Comparison of ENCODE assay signal across 9 cellular contexts in genomic region chr19:14530505-14530904, GRCh38. TPM values are rescaled to one million over a fixed set of nuclear protein-coding genes. Genes with fewer than 3 reads are reported as not detected.
DNase-seq lines count a peak whose midpoint lies in the region; ATAC-seq and TF ChIP-seq lines count a peak whose summit lies in the region.
"Had no signal": no experiment of that assay in that cellular context is flagged by ENCODE, and none has a peak within 500 bp of the region (broad histone marks: within the 10 kb centered on the region; RNA-seq: fewer than 3 reads in every experiment).

No MANE protein-coding gene starts in this region.

- H3K36me3 ChIP-seq in GM23338 (ENCODE audit: insufficient read depth) (no peaks in the 10 kb centered on the region; the same call in 1 of the 2 replicates), Peyer's patch (no peaks in the 10 kb centered on the region), gastrocnemius medialis (no peaks in the 10 kb centered on the region)

- TF ChIP-seq CTCF in GM23338 (conservative IDR thresholded peaks at IDR 0.05; ENCODE audit: low read depth in 2 of 2) (no peak), Peyer's patch (IDR thresholded peaks at IDR 0.05) (no peak), epithelial cell of proximal tubule (conservative IDR thresholded peaks at IDR 0.05; ENCODE audit: low read depth, low read length) (no peak), gastrocnemius medialis (IDR thresholded peaks at IDR 0.05 in 4 of 5, conservative IDR thresholded peaks at IDR 0.05 in 1 of 5) (no peak)

- H3K27me3 ChIP-seq in GM23338 (ENCODE audit: insufficient read depth) (no peaks in the 10 kb centered on the region), Peyer's patch (no peaks in the 10 kb centered on the region), gastrocnemius medialis (no peaks in the 10 kb centered on the region)

- in situ Hi-C loops in gastrocnemius medialis (cut with MboI; ENCODE audit: low sequenced_read_pairs in 4 of 4): no loop called here

- H3K27ac Mint-ChIP-seq in GM23338: no peak overlapping the region

- intact Hi-C loops in gastrocnemius medialis (cut with DNase I; ENCODE audit: low total_unique reads): loop anchor here (1.0 kb wide), 1 partner anchor 34 kb away; the partner anchor contains the start of gene GIPC1

- H2AFZ ChIP-seq in GM23338: no peak overlapping the region

- H3F3A ChIP-seq in GM23338 (replicated peaks; ENCODE audit: low read depth): no peaks in the 10 kb centered on the region

- H3K27me3 Mint-ChIP-seq in GM23338 (ENCODE audit: insufficient read depth, low read depth, poor library complexity): peaks cover 21% of the 10 kb centered on the region

- peaks cover 8% of the 10 kb centered on the region for H3K4me1 ChIP-seq in GM23338 (ENCODE audit: insufficient read depth)
- peaks cover 0 to 25% (median 2%) of the 10 kb centered on the region in 4 donors for H3K4me1 ChIP-seq in Peyer's patch
- H3K4me1 ChIP-seq in gastrocnemius medialis: peaks cover 24 to 37% of the 10 kb centered on the region in 2 donors

- DNase-seq in GM23338 (ENCODE audit: low spot score) (no peak), Peyer's patch (no peak), epithelial cell of proximal tubule (ENCODE audit: low read depth) (no peak), gastrocnemius medialis (no peak), NCI-H2196 treated with DMSO at 0.1 percent for 48 hours (lab: John Stamatoyannopoulos, UW; ENCODE audit: unreplicated experiment) (no peak)
- DNase-seq in activated CD4-positive, alpha-beta T cell treated with anti-CD3 and anti-CD28 coated beads, Interleukin-2, amount 50 U/mL, for 4 hours: no peak
- DNase-seq: NCI-H446 had no signal

- peaks cover 55% of the 10 kb centered on the region for H3K79me2 ChIP-seq in GM23338 (replicated peaks; ENCODE audit: insufficient read depth)

- H3K4me2 ChIP-seq in GM23338: peak overlapping the region; percentile 88

- H3K27ac ChIP-seq in GM23338 (ENCODE audit: low read depth) (no peak overlapping the region), Peyer's patch (peak overlapping the region; percentile 92 to 98 (median 96)), gastrocnemius medialis (peak overlapping the region; percentile 95 to 98 (median 98))

- H3K9me3 Mint-ChIP-seq in GM23338: no peaks in the 10 kb centered on the region; the same call in 2 of the 3 replicates

- peaks cover 22% of the 10 kb centered on the region for H4K20me1 ChIP-seq in GM23338 (replicated peaks; ENCODE audit: insufficient read depth)

- no peak for TF ChIP-seq POLR2A in Peyer's patch (IDR thresholded peaks at IDR 0.05)
- no peak for TF ChIP-seq POLR2A in gastrocnemius medialis (IDR thresholded peaks at IDR 0.05)

- ATAC-seq in GM23338 (no peak), gastrocnemius medialis (no peak), HG02623 (IDR thresholded peaks at IDR 0.05; ENCODE audit: unreplicated experiment) (no peak), HG02970 (IDR thresholded peaks at IDR 0.05; ENCODE audit: low FRiP score, unreplicated experiment) (no peak)

- H3K4me3 ChIP-seq in GM23338: peak overlapping the region; percentile 88
- peak overlapping the region in 3 of 4 donors; percentile 70 to 88 (median 77) for H3K4me3 ChIP-seq in Peyer's patch
- peak overlapping the region; percentile 89 for H3K4me3 ChIP-seq in epithelial cell of proximal tubule (ENCODE audit: low read depth, low read length)
- peak overlapping the region; percentile 80 to 98 (median 84) for H3K4me3 ChIP-seq in gastrocnemius medialis

- peak overlapping the region; percentile 92 for H3K4me3 Mint-ChIP-seq in GM23338

- peaks cover 12% of the 10 kb centered on the region for H3K4me1 Mint-ChIP-seq in GM23338

- H3K9me2 ChIP-seq in GM23338 (ENCODE audit: insufficient read depth): 0 out of 2 replicates have a peak, but pooled peaks cover 4% of the 10 kb centered on the region

- H3K36me3 Mint-ChIP-seq in GM23338 (ENCODE audit: low read depth): peaks cover 4% of the 10 kb centered on the region; the same call in 1 of the 3 replicates

- no peaks in the 10 kb centered on the region for H3K9me3 ChIP-seq in Peyer's patch
- H3K9me3 ChIP-seq in gastrocnemius medialis: no peaks in the 10 kb centered on the region

TF ChIP-seq in GM23338, 12 proteins besides CTCF, POLR2A, EP300 and RAD21 (continues in another document):
- no peak for TF ChIP-seq ZNF331 (CRISPR knock-in tag; IDR thresholded peaks at IDR 0.05; ENCODE audit: low read depth)
- TF ChIP-seq EZH2 (IDR thresholded peaks at IDR 0.05; ENCODE audit: low read depth, unreplicated experiment): no peak
- TF ChIP-seq POLR2AphosphoS5 (IDR thresholded peaks at IDR 0.05; ENCODE audit: low read depth): no peak
- no peak for TF ChIP-seq ZNF114 (CRISPR knock-in tag; IDR thresholded peaks at IDR 0.05)
- TF ChIP-seq JUNB (IDR thresholded peaks at IDR 0.05; ENCODE audit: unreplicated experiment): no peak
- no peak for TF ChIP-seq STAT1 (IDR thresholded peaks at IDR 0.05; ENCODE audit: unreplicated experiment)
- TF ChIP-seq ETS1 (IDR thresholded peaks at IDR 0.05): no peak
- TF ChIP-seq CREB1 (CRISPR knock-in tag; IDR thresholded peaks at IDR 0.05; ENCODE audit: low read depth): no peak
- TF ChIP-seq REST (IDR thresholded peaks at IDR 0.05; ENCODE audit: unreplicated experiment): no peak
- no peak for TF ChIP-seq NANOG (IDR thresholded peaks at IDR 0.05; ENCODE audit: borderline replicate concordance)
- no peak for TF ChIP-seq EZH2phosphoT487 (IDR thresholded peaks at IDR 0.05; ENCODE audit: unreplicated experiment)

RNA-seq across cellular contexts. Expression of gene TECR, which starts 1.1 kb away (rescaled TPM):
- total RNA-seq in GM23338 (2014; rRNA removed; shearing (Covaris generic)): 104 and 107 TPM in 2 replicates
- 268 and 277 TPM in 2 replicates for polyA plus RNA-seq in GM23338 (2016; fragmentation: Nextera tagmentation; extraction: Ambion mirVana)
- 100 to 1,000 TPM in 1 of 4 donors, 10 to 100 TPM in 3; 24.8 to 103 (median 78.7) TPM for total RNA-seq in Peyer's patch
- total RNA-seq in epithelial cell of proximal tubule: 57.7 and 95.3 TPM in 2 replicates
- 100 to 1,000 TPM in 2 of 4 donors, 10 to 100 TPM in 2; 56.2 to 155 (median 113) TPM for total RNA-seq in gastrocnemius medialis

RNA-seq across cellular contexts. Expression of gene DNAJB1, which starts 12.3 kb away (rescaled TPM):
- 53.3 TPM in 2 replicates for total RNA-seq in GM23338 (2014; rRNA removed; shearing (Covaris generic))
- 43.2 and 44.0 TPM in 2 replicates for polyA plus RNA-seq in GM23338 (2016; fragmentation: Nextera tagmentation; extraction: Ambion mirVana)
- total RNA-seq in Peyer's patch (10 to 100 TPM; 34.5 to 60.2 (median 54.1) TPM), epithelial cell of proximal tubule (83.3 and 116 TPM in 2 replicates), gastrocnemius medialis (10 to 100 TPM; 12.3 to 27.3 (median 16.6) TPM)

RNA-seq across cellular contexts. Expression of gene GIPC1, which starts 34.6 kb away (rescaled TPM):
- total RNA-seq in GM23338 (2014; rRNA removed; shearing (Covaris generic)): 92.3 and 106 TPM in 2 replicates
- polyA plus RNA-seq in GM23338 (2016; fragmentation: Nextera tagmentation; extraction: Ambion mirVana): 50.9 and 51.6 TPM in 2 replicates
- total RNA-seq in Peyer's patch (10 to 100 TPM; 45.8 to 68.5 (median 65.2) TPM), epithelial cell of proximal tubule (208 and 218 TPM in 2 replicates), gastrocnemius medialis (10 to 100 TPM; 18.4 to 70.3 (median 54.7) TPM)

RNA-seq across cellular contexts. Expression of gene NDUFB7, which starts 41.4 kb away (rescaled TPM):
- total RNA-seq in GM23338 (2014; rRNA removed; shearing (Covaris generic)): 289 and 398 TPM in 2 replicates
- 463 and 501 TPM in 2 replicates for polyA plus RNA-seq in GM23338 (2016; fragmentation: Nextera tagmentation; extraction: Ambion mirVana)
- total RNA-seq in Peyer's patch: 100 to 1,000 TPM; 275 to 432 (median 358) TPM
- total RNA-seq in epithelial cell of proximal tubule: 400 and 402 TPM in 2 replicates
- 100 to 1,000 TPM; 344 to 756 (median 532) TPM for total RNA-seq in gastrocnemius medialis

RNA-seq across cellular contexts. Expression of gene CLEC17A, which starts 52.4 kb away (rescaled TPM):
- total RNA-seq in GM23338 (2014; rRNA removed; shearing (Covaris generic)): 0.17 TPM in 1 of 2 replicates, not detected in the other
- polyA plus RNA-seq in GM23338 (2016; fragmentation: Nextera tagmentation; extraction: Ambion mirVana): 0.21 TPM in 1 of 2 replicates, not detected in the other
- total RNA-seq in Peyer's patch (10 to 100 TPM in 1 of 4 donors, 1 to 10 TPM in 1, not detected in 2; 1.3 to 12.4 TPM), epithelial cell of proximal tubule (not detected in 2 replicates), gastrocnemius medialis (not detected)
